Comparison of ENCODE assay signal across 22 cellular contexts in the genomic region with DNA sequence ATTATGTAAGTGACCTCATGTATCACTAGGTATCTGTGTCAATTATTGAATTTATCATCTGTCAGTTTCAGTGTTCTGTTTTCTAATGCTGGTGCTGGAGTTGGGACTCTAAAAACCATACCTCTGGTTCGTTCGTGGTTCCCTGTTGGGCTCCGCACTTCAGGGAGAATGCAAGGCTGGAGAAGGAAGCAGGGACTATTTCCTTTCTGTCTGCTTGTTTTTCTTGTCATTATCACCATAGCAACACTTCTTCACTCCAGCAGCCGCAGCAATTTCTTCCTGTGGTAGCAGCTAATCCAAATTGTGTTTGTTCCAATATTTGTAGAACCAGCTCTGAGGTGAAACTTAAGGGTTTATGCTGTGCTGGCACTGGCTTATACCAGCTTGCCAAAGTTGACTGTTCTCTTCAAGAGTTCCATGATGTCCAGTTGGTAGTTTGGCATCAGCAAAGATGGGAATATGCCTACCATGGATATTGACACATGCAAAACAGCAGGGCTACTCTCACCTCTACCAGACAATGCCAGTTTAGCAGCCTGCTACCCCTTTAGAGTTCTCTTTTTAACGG.
DNase-seq lines count a peak whose midpoint lies in the region; ATAC-seq and TF ChIP-seq lines count a peak whose summit lies in the region.
"Had no signal": no experiment of that assay in that cellular context is flagged by ENCODE, and none has a peak within 500 bp of the region (broad histone marks: within the 10 kb centered on the region; RNA-seq: fewer than 3 reads in every experiment).

No MANE protein-coding gene starts in this region.

- intact Hi-C loops in activated CD4-positive, alpha-beta memory T cell treated with anti-CD3 and anti-CD28 coated beads for 36 hours (cut with micrococcal nuclease): no loop called here

- H3K4me1 ChIP-seq in endocrine pancreas (ENCODE audit: control insufficient read depth, insufficient read depth, low read length) (peaks cover 9% of the 10 kb centered on the region), osteoblast (ENCODE audit: insufficient read depth, low read length) (no peaks in the 10 kb centered on the region), SJCRH30 (no peaks in the 10 kb centered on the region)

- ATAC-seq in GM18907 (IDR thresholded peaks at IDR 0.05; ENCODE audit: unreplicated experiment): no peak
- ATAC-seq: naive thymus-derived CD8-positive, alpha-beta T cell; T-helper 17 cell had no signal

- no peak overlapping the region for H3K27ac Mint-ChIP-seq in activated CD4-positive, alpha-beta memory T cell treated with anti-CD3 and anti-CD28 coated beads for 36 hours
- H3K27ac Mint-ChIP-seq: activated naive CD8-positive, alpha-beta T cell treated with anti-CD3 and anti-CD28 coated beads for 36 hours; activated T-helper 1 cell treated with anti-CD3 and anti-CD28 coated beads, Interleukin-12 subunit alpha, Interleukin-12 subunit beta, Interleukin-2, Interleukin-4 antibody, amounts not matched to agents 30 ng/mL and 10 ng/mL and 1 ng/mL, durations not matched to agents 14 hours and 24 hours and 36 hours; IgD-negative memory B cell; naive thymus-derived CD8-positive, alpha-beta T cell; T-helper 17 cell had no signal

- TF ChIP-seq CTCF in osteoblast (IDR thresholded peaks at IDR 0.05; ENCODE audit: extremely low read depth, low read depth, low read length): no peak

- H3K79me2 ChIP-seq in osteoblast (ENCODE audit: insufficient read depth, low read length): no peaks in the 10 kb centered on the region

- DNase-seq in NCI-H1417 treated with DMSO at 0.1 percent for 48 hours (lab: John Stamatoyannopoulos, UW): peak; percentile 42
- DNase-seq in NCI-H69 (lab: John Stamatoyannopoulos, UW): peak; percentile 89
- DNase-seq in osteoblast (ENCODE audit: insufficient read length, low spot score, missing footprints): peak; percentile 66
- DNase-seq in activated CD4-positive, alpha-beta memory T cell treated with anti-CD3 and anti-CD28 coated beads for 36 hours: no peak
- no peak for DNase-seq in SJCRH30
- DNase-seq: activated CD4-positive, CD25-positive, alpha-beta regulatory T cell; activated CD8-positive, alpha-beta memory T cell treated with anti-CD3 and anti-CD28 coated beads for 24 hours; activated naive CD8-positive, alpha-beta T cell treated with anti-CD3 and anti-CD28 coated beads for 36 hours; EL; esophagus squamous epithelium; head of caudate nucleus; naive thymus-derived CD8-positive, alpha-beta T cell; SIG-M5; stimulated activated CD8-positive, alpha-beta memory T cell treated with anti-CD3 and anti-CD28 coated beads, Interleukin-4, amount 100 ng/mL, for 48 hours; T-helper 17 cell had no signal

- H3K27me3 ChIP-seq in endocrine pancreas (ENCODE audit: control insufficient read depth, insufficient read depth, low read length) (no peaks in the 10 kb centered on the region), osteoblast (ENCODE audit: insufficient read depth, low read length) (no peaks in the 10 kb centered on the region), SJCRH30 (no peaks in the 10 kb centered on the region)
- H3K27me3 ChIP-seq: cardiac muscle cell, esophagus squamous epithelium, suprapubic skin had no signal

- H3K9me3 Mint-ChIP-seq in activated CD4-positive, alpha-beta memory T cell treated with anti-CD3 and anti-CD28 coated beads for 36 hours: no peaks in the 10 kb centered on the region
- H3K9me3 Mint-ChIP-seq: activated naive CD8-positive, alpha-beta T cell treated with anti-CD3 and anti-CD28 coated beads for 36 hours; activated T-helper 1 cell treated with anti-CD3 and anti-CD28 coated beads, Interleukin-12 subunit alpha, Interleukin-12 subunit beta, Interleukin-2, Interleukin-4 antibody, amounts not matched to agents 30 ng/mL and 10 ng/mL and 1 ng/mL, durations not matched to agents 14 hours and 24 hours and 36 hours; IgD-negative memory B cell had no signal

- H3K36me3 ChIP-seq in endocrine pancreas (ENCODE audit: control insufficient read depth, insufficient read depth, low read length) (no peaks in the 10 kb centered on the region), osteoblast (ENCODE audit: insufficient read depth, low read length) (no peaks in the 10 kb centered on the region), SJCRH30 (no peaks in the 10 kb centered on the region)
- H3K36me3 ChIP-seq: cardiac muscle cell, esophagus squamous epithelium, suprapubic skin had no signal

- H3K27me3 Mint-ChIP-seq in activated CD4-positive, alpha-beta memory T cell treated with anti-CD3 and anti-CD28 coated beads for 36 hours: no peaks in the 10 kb centered on the region
- H3K27me3 Mint-ChIP-seq: activated naive CD8-positive, alpha-beta T cell treated with anti-CD3 and anti-CD28 coated beads for 36 hours; IgD-negative memory B cell had no signal

- no peak overlapping the region for H3K4me3 Mint-ChIP-seq in activated CD4-positive, alpha-beta memory T cell treated with anti-CD3 and anti-CD28 coated beads for 36 hours
- H3K4me3 Mint-ChIP-seq: activated naive CD8-positive, alpha-beta T cell treated with anti-CD3 and anti-CD28 coated beads for 36 hours; activated T-helper 1 cell treated with anti-CD3 and anti-CD28 coated beads, Interleukin-12 subunit alpha, Interleukin-12 subunit beta, Interleukin-2, Interleukin-4 antibody, amounts not matched to agents 30 ng/mL and 10 ng/mL and 1 ng/mL, durations not matched to agents 14 hours and 24 hours and 36 hours; IgD-negative memory B cell; naive thymus-derived CD8-positive, alpha-beta T cell; T-helper 17 cell had no signal

- H3K4me3 ChIP-seq in endocrine pancreas (ENCODE audit: control insufficient read depth, insufficient read depth, low read length) (peak overlapping the region; percentile 62), osteoblast (ENCODE audit: insufficient read depth, low read length) (no peak overlapping the region), SJCRH30 (no peak overlapping the region)
- H3K4me3 ChIP-seq: cardiac muscle cell, esophagus squamous epithelium, smooth muscle cell, suprapubic skin had no signal

- H3K4me2 ChIP-seq in osteoblast (ENCODE audit: insufficient read depth, low read length): no peak overlapping the region
- H3K4me2 ChIP-seq: smooth muscle cell had no signal

- no peak overlapping the region for H2AFZ ChIP-seq in osteoblast (ENCODE audit: low read length)

- POLR2A ChIA-PET in activated CD4-positive, alpha-beta memory T cell treated with anti-CD3 and anti-CD28 coated beads for 36 hours (lab: Charles Lee): no interaction called here

- no peaks in the 10 kb centered on the region for H3K4me1 Mint-ChIP-seq in activated CD4-positive, alpha-beta memory T cell treated with anti-CD3 and anti-CD28 coated beads for 36 hours (ENCODE audit: low read depth)
- H3K4me1 Mint-ChIP-seq: activated naive CD8-positive, alpha-beta T cell treated with anti-CD3 and anti-CD28 coated beads for 36 hours; IgD-negative memory B cell; naive thymus-derived CD8-positive, alpha-beta T cell; T-helper 17 cell had no signal

- no peaks in the 10 kb centered on the region for H3K36me3 Mint-ChIP-seq in activated CD4-positive, alpha-beta memory T cell treated with anti-CD3 and anti-CD28 coated beads for 36 hours
- H3K36me3 Mint-ChIP-seq: activated naive CD8-positive, alpha-beta T cell treated with anti-CD3 and anti-CD28 coated beads for 36 hours; IgD-negative memory B cell; naive thymus-derived CD8-positive, alpha-beta T cell had no signal

- CTCF ChIA-PET in activated CD4-positive, alpha-beta memory T cell treated with anti-CD3 and anti-CD28 coated beads for 36 hours (lab: Charles Lee): no interaction called here

- H3K27ac ChIP-seq in osteoblast (ENCODE audit: low read depth, low read length) (no peak overlapping the region), SJCRH30 (no peak overlapping the region)
- H3K27ac ChIP-seq: cardiac muscle cell, esophagus squamous epithelium, suprapubic skin had no signal

- H3K9me3 ChIP-seq in endocrine pancreas (ENCODE audit: control insufficient read depth, low read length) (no peaks in the 10 kb centered on the region), osteoblast (ENCODE audit: low read depth, low read length) (no peaks in the 10 kb centered on the region), SJCRH30 (replicated peaks) (no peaks in the 10 kb centered on the region)
- H3K9me3 ChIP-seq: esophagus squamous epithelium, suprapubic skin had no signal

- no peaks in the 10 kb centered on the region for H4K20me1 ChIP-seq in osteoblast (ENCODE audit: insufficient read depth, low read length)

- H3K9ac ChIP-seq in endocrine pancreas (ENCODE audit: control insufficient read depth, insufficient read depth, low read length): no peak overlapping the region

Comparison
In these comparisons a context has a peak if more than half of its experiments do, and no peak if none do; other contexts are left out.
1. DNase-seq: peak in NCI-H1417 treated with DMSO at 0.1 percent for 48 hours (single experiment), NCI-H69 (single experiment) and osteoblast (single experiment); none in activated CD4-positive, alpha-beta memory T cell treated with anti-CD3 and anti-CD28 coated beads for 36 hours (single experiment) and SJCRH30 (0 of 2).